In the genomic region with DNA sequence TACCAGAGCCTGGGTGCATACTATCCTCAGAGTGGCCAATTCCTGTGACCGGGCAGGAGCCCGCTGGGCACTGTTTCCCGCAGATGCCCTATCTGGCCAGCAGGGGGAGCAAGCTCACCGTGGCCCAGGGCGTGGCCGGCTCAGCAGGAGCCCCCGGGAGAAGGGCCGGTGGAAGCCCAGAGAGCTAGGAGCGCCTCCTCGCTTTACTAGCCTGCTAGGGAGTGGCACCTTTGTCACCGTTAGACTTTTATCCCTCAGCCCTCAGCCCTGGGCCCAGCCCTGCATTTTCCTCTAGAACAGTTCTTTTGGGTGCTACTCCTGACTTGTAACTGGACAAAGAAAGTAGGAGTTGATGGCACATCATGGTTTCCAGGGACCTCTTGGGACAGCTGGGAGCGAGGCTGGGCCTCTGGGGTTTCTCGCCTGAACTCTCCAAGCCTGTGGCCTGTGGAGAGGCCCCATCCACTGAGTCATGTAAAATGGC, we compare ENCODE assay signal across 1 cellular context.
TF ChIP-seq lines count a peak whose summit lies in the region.

No MANE protein-coding gene starts in this region.

TF ChIP-seq in HCT116, 20 proteins besides CTCF, POLR2A, EP300 and RAD21 (continued from another document):
- no peak for TF ChIP-seq ZFX (IDR thresholded peaks at IDR 0.05)
- no peak for TF ChIP-seq CEBPB (IDR thresholded peaks at IDR 0.05; ENCODE audit: low read depth)
- no peak for TF ChIP-seq YY1 (IDR thresholded peaks at IDR 0.05; ENCODE audit: extremely low read depth, insufficient replicate concordance, low read depth, low read length)
- TF ChIP-seq, protein P1, sequence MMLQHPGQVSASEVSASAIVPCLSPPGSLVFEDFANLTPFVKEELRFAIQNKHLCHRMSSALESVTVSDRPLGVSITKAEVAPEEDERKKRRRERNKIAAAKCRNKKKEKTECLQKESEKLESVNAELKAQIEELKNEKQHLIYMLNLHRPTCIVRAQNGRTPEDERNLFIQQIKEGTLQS (IDR thresholded peaks at IDR 0.05): no peak
- TF ChIP-seq MAX (IDR thresholded peaks at IDR 0.05): no peak
- no peak for TF ChIP-seq POLR2AphosphoS5 (IDR thresholded peaks at IDR 0.05; ENCODE audit: low read depth, low read length)
- no peak for TF ChIP-seq EGR1 (IDR thresholded peaks at IDR 0.05; ENCODE audit: low read depth)
- TF ChIP-seq EZH2 (IDR thresholded peaks at IDR 0.05): no peak
- no peak for TF ChIP-seq TCF7L2 (IDR thresholded peaks at IDR 0.05; ENCODE audit: borderline replicate concordance, extremely low read depth, insufficient read depth, insufficient read length)
- TF ChIP-seq SRF (IDR thresholded peaks at IDR 0.05; ENCODE audit: low read depth): no peak
- TF ChIP-seq CBX3 (IDR thresholded peaks at IDR 0.05; ENCODE audit: low read depth): no peak
